Comparison of ENCODE assay signal across 21 cellular contexts in genomic region chr18:3704556-3705162, GRCh38.
DNase-seq lines count a peak whose midpoint lies in the region; ATAC-seq, FAIRE-seq and TF ChIP-seq lines count a peak whose summit lies in the region.
"Had no signal": no experiment of that assay in that cellular context is flagged by ENCODE, and none has a peak within 500 bp of the region (broad histone marks: within the 10 kb centered on the region; RNA-seq: fewer than 3 reads in every experiment).

No MANE protein-coding gene starts in this region.

- WGBS in small intestine, 3 donors: 85 to 100% (median 100%) methylated on average over 1 of the region's 1 CpG

- H3K9ac ChIP-seq in SK-N-MC (ENCODE audit: insufficient read length): no peak overlapping the region
- H3K9ac ChIP-seq: KMS-11 had no signal

- TF ChIP-seq CTCF in left ventricle myocardium inferior (IDR thresholded peaks at IDR 0.05; ENCODE audit: borderline replicate concordance): no peak
- no peak for TF ChIP-seq CTCF in fibroblast of pulmonary artery (IDR thresholded peaks at IDR 0.05; ENCODE audit: low read length, missing control alignments)

- no peak for FAIRE-seq in small intestine (lab: Jason Lieb, UNC)
- FAIRE-seq: frontal cortex had no signal

- no peaks in the 10 kb centered on the region for H3K27me3 ChIP-seq in left ventricle myocardium inferior (ENCODE audit: low read depth)
- H3K27me3 ChIP-seq in small intestine (ENCODE audit: control insufficient read depth in 2 of 2, insufficient read depth in 2 of 2, low read length in 2 of 2): no peaks in the 10 kb centered on the region

- no peak overlapping the region for H3K4me3 ChIP-seq in left ventricle myocardium inferior
- H3K4me3 ChIP-seq in SK-N-MC: 0 out of 2 replicates have a peak overlapping the region, but pooled peaks have one; percentile 33
- no peak overlapping the region for H3K4me3 ChIP-seq in fibroblast of pulmonary artery (replicated peaks; ENCODE audit: low read depth, low read length)
- no peak overlapping the region for H3K4me3 ChIP-seq in small intestine (ENCODE audit: low read depth in 1 of 2, low read length in 2 of 2)

- H3K4me1 ChIP-seq in left ventricle myocardium inferior: peaks cover 17% of the 10 kb centered on the region
- peaks cover 0 to 6% of the 10 kb centered on the region in 2 donors for H3K4me1 ChIP-seq in small intestine (ENCODE audit: control insufficient read depth in 2 of 2, insufficient read depth in 1 of 2, low read depth in 1 of 2, low read length in 1 of 2)

- H3K9me3 ChIP-seq in left ventricle myocardium inferior (replicated peaks) (no peaks in the 10 kb centered on the region), SK-N-MC (ENCODE audit: low read depth, low read length) (no peaks in the 10 kb centered on the region), small intestine (ENCODE audit: control insufficient read depth, low read depth) (no peaks in the 10 kb centered on the region)

- peak; percentile 64 for ATAC-seq in left ventricle myocardium superior
- ATAC-seq in HG03378 (IDR thresholded peaks at IDR 0.05; ENCODE audit: unreplicated experiment): no peak
- ATAC-seq: natural killer cell had no signal

- DNase-seq in left ventricle myocardium superior (no peak), left ventricle myocardium inferior (no peak), SK-N-MC (ENCODE audit: low read depth, low spot score) (no peak), fibroblast of pulmonary artery (ENCODE audit: low read depth) (peak; percentile 23), small intestine (no peak), NOMO-1 treated with dmso at 0.1 percent for 144 hours (lab: John Stamatoyannopoulos, UW; ENCODE audit: unreplicated experiment) (no peak), NCI-H526 (lab: John Stamatoyannopoulos, UW) (no peak)
- DNase-seq: activated CD4-positive, alpha-beta T cell treated with anti-CD3 and anti-CD28 coated beads, Interleukin-2, amount 50 U/mL, for 1 hour; activated CD8-positive, alpha-beta memory T cell treated with anti-CD3 and anti-CD28 coated beads, Interleukin-2, amount 50 U/mL, for 4 hours; CD4-positive, alpha-beta memory T cell; islet precursor cell; natural killer cell; NCI-H1092; NCI-H2029 treated with DMSO at 0.1 percent for 48 hours; posterior cingulate gyrus; stimulated activated CD4-positive, alpha-beta T cell treated with anti-CD3 and anti-CD28 coated beads, Interleukin-1b, Interleukin-23, amount 100 ng/mL, for 48 hours; stimulated activated naive CD4-positive, alpha-beta T cell; T-helper 1 cell had no signal

- H3K27ac ChIP-seq in left ventricle myocardium inferior (replicated peaks): no peak overlapping the region
- peak overlapping the region; percentile 75 for H3K27ac ChIP-seq in SK-N-MC
- H3K27ac ChIP-seq in small intestine (ENCODE audit: low read depth in 1 of 2, low read length in 1 of 2): no peak overlapping the region
- H3K27ac ChIP-seq: KMS-11 had no signal

- intact Hi-C loops in left ventricle myocardium superior (cut with micrococcal nuclease): no loop called here
- intact Hi-C loops in left ventricle myocardium inferior (cut with micrococcal nuclease): loop anchor here (5.0 to 10.0 kb wide), 3 partner anchors 168 to 360 kb away; no protein-coding TSS in a partner anchor

- H3K36me3 ChIP-seq in left ventricle myocardium inferior (no peaks in the 10 kb centered on the region), SK-N-MC (ENCODE audit: insufficient read depth, low read length) (no peaks in the 10 kb centered on the region), small intestine (ENCODE audit: control insufficient read depth in 2 of 2, insufficient read depth in 2 of 2, low read length in 2 of 2) (no peaks in the 10 kb centered on the region)
